In the genomic region with DNA sequence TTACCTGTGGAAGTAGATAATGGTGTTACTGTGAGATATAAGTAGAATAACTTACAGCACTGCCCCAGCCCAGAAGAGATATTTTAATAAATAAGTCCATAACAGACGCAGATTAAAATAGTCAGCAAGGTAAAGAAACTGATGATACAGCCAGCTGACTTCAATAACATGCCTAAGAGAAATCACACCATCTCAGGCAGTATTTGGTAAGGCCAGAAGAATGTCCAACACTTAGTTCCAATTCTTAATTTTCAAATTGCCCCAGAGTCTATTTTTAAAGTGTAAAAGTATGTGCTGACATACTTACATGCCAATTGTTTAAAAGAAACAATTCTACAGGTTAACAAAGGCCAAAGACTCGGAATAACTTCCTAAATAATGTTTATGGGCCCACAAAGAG, we compare ENCODE assay signal across 11 cellular contexts. TPM values are rescaled to one million over a fixed set of nuclear protein-coding genes. Genes with fewer than 3 reads are reported as not detected.
A peak's percentile ranks its signal among the peaks of the same experiment; 100 is the strongest.
DNase-seq lines count a peak whose midpoint lies in the region; ATAC-seq and TF ChIP-seq lines count a peak whose summit lies in the region.
"Had no signal": no experiment of that assay in that cellular context is flagged by ENCODE, and none has a peak within 500 bp of the region (broad histone marks: within the 10 kb centered on the region; RNA-seq: fewer than 3 reads in every experiment).

No MANE protein-coding gene starts in this region.

- H3K4me1 ChIP-seq in SJCRH30 (no peaks in the 10 kb centered on the region), sigmoid colon (peaks cover 0 to 38% (median 26%) of the 10 kb centered on the region in 4 donors)

- no peaks in the 10 kb centered on the region for H3K36me3 ChIP-seq in SJCRH30
- no peaks in the 10 kb centered on the region for H3K36me3 ChIP-seq in sigmoid colon

- WGBS in sigmoid colon, 2 donors, result 63 to 68% methylated on average over 2 of the region's 2 CpGs

- ATAC-seq in HG02798 (IDR thresholded peaks at IDR 0.05; ENCODE audit: poor library complexity, unreplicated experiment), result no peak
- ATAC-seq: esophagus mucosa had no signal

- DNase-seq in GM04503 (ENCODE audit: low read depth) (peak; percentile 23), SJCRH30 (no peak), fibroblast of gingiva (ENCODE audit: low read depth) (peak; percentile 57), sigmoid colon (no peak), DMS114 treated with DMSO at 0.1 percent for 48 hours (lab: John Stamatoyannopoulos, UW; ENCODE audit: unreplicated experiment) (no peak), H4 (ENCODE audit: low spot score) (no peak), islet precursor cell (no peak)
- DNase-seq: NCI-H187 treated with DMSO at 0.1 percent for 48 hours; stimulated activated CD4-positive, alpha-beta T cell treated with anti-CD3 and anti-CD28 coated beads, Interleukin-1b, Interleukin-23, amount 100 ng/mL, for 48 hours had no signal

- H3K9me3 ChIP-seq in SJCRH30 (replicated peaks) (no peaks in the 10 kb centered on the region), sigmoid colon (no peaks in the 10 kb centered on the region)

- intact Hi-C loops in sigmoid colon (cut with DNase I), result loop anchor here (2.0 to 5.0 kb wide), 4 partner anchors 78 to 127 kb away; partner anchors contain the start of genes ACTL6A, MFN1 and ZNF639

- TF ChIP-seq CTCF in sigmoid colon (IDR thresholded peaks at IDR 0.05), result no peak

- TF ChIP-seq EP300 in sigmoid colon (IDR thresholded peaks at IDR 0.05), result no peak

- no peaks in the 10 kb centered on the region for H3K27me3 ChIP-seq in SJCRH30
- no peaks in the 10 kb centered on the region for H3K27me3 ChIP-seq in sigmoid colon

- TF ChIP-seq POLR2A in sigmoid colon (IDR thresholded peaks at IDR 0.05), result no peak

- peak overlapping the region; percentile 73 for H3K4me3 ChIP-seq in SJCRH30
- peak overlapping the region; percentile 63 to 84 (median 68) for H3K4me3 ChIP-seq in sigmoid colon

- H3K27ac ChIP-seq in SJCRH30 (peak overlapping the region; percentile 46; the same call in 1 of the 2 replicates), sigmoid colon (peak overlapping the region; percentile 88 to 96 (median 94))

RNA-seq across cellular contexts. Expression of gene GNB4, which starts 1.6 kb away (rescaled TPM):
- total RNA-seq in SJCRH30 (2014; rRNA removed; shearing (Covaris generic)), result 48.1 and 48.9 TPM in 2 replicates
- total RNA-seq in sigmoid colon, result 10 to 100 TPM; 32.5 to 44.3 (median 37.4) TPM
- polyA plus RNA-seq in sigmoid colon, result 1 to 10 TPM; 3.6 to 7.9 (median 4.4) TPM
- total RNA-seq in H4 (2014; rRNA removed; shearing (Covaris generic)), result 31.7 and 33.8 TPM in 2 replicates

Comparison
In these comparisons a context has a peak if more than half of its experiments do, and no peak if none do; other contexts are left out.
1. DNase-seq: peak in GM04503 (single experiment) and fibroblast of gingiva (single experiment); none in SJCRH30 (0 of 2), sigmoid colon (single experiment), DMS114 treated with DMSO at 0.1 percent for 48 hours (single experiment), H4 (single experiment) and islet precursor cell (single experiment).